ENCODE assay signal across 21 cellular contexts in genomic region chr17:81846743-81847689, GRCh38. TPM values are rescaled to one million over a fixed set of nuclear protein-coding genes. Genes with fewer than 3 reads are reported as not detected.
DNase-seq lines count a peak whose midpoint lies in the region; ATAC-seq, FAIRE-seq and TF ChIP-seq lines count a peak whose summit lies in the region.
"Had no signal": no experiment of that assay in that cellular context is flagged by ENCODE, and none has a peak within 500 bp of the region (broad histone marks: within the 10 kb centered on the region; RNA-seq: fewer than 3 reads in every experiment).

No MANE protein-coding gene starts in this region.

- H3K4me3 ChIP-seq in endothelial cell of umbilical vein (replicated peaks in 1 of 3; ENCODE audit: insufficient read depth in 1 of 3, low read depth in 1 of 3, low read length in 3 of 3) = no peak overlapping the region
- no peak overlapping the region for H3K4me3 ChIP-seq in HepG2 (replicated peaks in 1 of 3; ENCODE audit: insufficient read depth in 1 of 3, low read depth in 2 of 3, low read length in 3 of 3)
- no peak overlapping the region for H3K4me3 ChIP-seq in BE2C (ENCODE audit: low read depth, low read length)

- H4K20me1 ChIP-seq in endothelial cell of umbilical vein (replicated peaks; ENCODE audit: control insufficient read depth, extremely low read depth, insufficient read depth, low read length) (no peaks in the 10 kb centered on the region), HepG2 (ENCODE audit: insufficient read depth, low read length) (peaks cover 6% of the 10 kb centered on the region; the same call in 1 of the 2 replicates)

- H2AFZ ChIP-seq in endothelial cell of umbilical vein (ENCODE audit: low read depth, low read length) (no peak overlapping the region), HepG2 (ENCODE audit: low read length) (no peak overlapping the region)

- POLR2A ChIA-PET in endothelial cell of umbilical vein (lab: Charles Lee) = interaction anchor here (0.7 kb wide), 1 partner anchor 10 kb away, joined by 8 read pairs; no protein-coding TSS in a partner anchor
- POLR2A ChIA-PET in HepG2 (lab: Yijun Ruan, JAX) = interaction anchor here (1.2 kb wide), 1 partner anchor 14 kb away, joined by 4 read pairs; the partner anchor contains the start of gene MCRIP1

- CTCF ChIA-PET in endothelial cell of umbilical vein (lab: Charles Lee) = no interaction called here
- CTCF ChIA-PET in HepG2 (lab: Yijun Ruan, JAX; ENCODE audit: low intra/inter-chr PET ratio, low total read pairs) = no interaction called here

- intact Hi-C loops in endothelial cell of umbilical vein (cut with micrococcal nuclease) (no loop called here), HepG2 (cut with micrococcal nuclease; ENCODE audit: unreplicated experiment) (no loop called here), sciatic nerve (cut with DNase I) (no loop called here)

- ATAC-seq in HepG2 = peak; percentile 2
- no peak for ATAC-seq in sciatic nerve
- ATAC-seq: PC-3 had no signal

- TF ChIP-seq POLR2A in endothelial cell of umbilical vein (IDR thresholded peaks at IDR 0.05; ENCODE audit: low read depth, low read length) (no peak), HepG2 (IDR thresholded peaks at IDR 0.05; ENCODE audit: insufficient read depth in 1 of 2, low read depth in 2 of 2, low read length in 2 of 2) (peak; percentile 18 to 56; a peak in 3 of 4 replicates)

- no peaks in the 10 kb centered on the region for H3K4me1 ChIP-seq in endothelial cell of umbilical vein (ENCODE audit: control insufficient read depth, extremely low read depth, insufficient read depth, low read length)
- no peaks in the 10 kb centered on the region; the same call in 1 of the 2 replicates for H3K4me1 ChIP-seq in HepG2 (ENCODE audit: insufficient read depth, low read length)
- H3K4me1 ChIP-seq in BE2C = no peaks in the 10 kb centered on the region

- no TSS peak for BruUV-seq in endothelial cell of umbilical vein (replicated peaks; lab: Mats Ljungman, UMichigan)
- no TSS peak for BruUV-seq in HepG2 (replicated peaks; lab: Mats Ljungman, UMichigan)

- no peak for TF ChIP-seq CTCF in C4-2B (conservative IDR thresholded peaks at IDR 0.05)
- TF ChIP-seq CTCF in endothelial cell of umbilical vein (IDR thresholded peaks at IDR 0.05; ENCODE audit: extremely low read depth in 1 of 2, insufficient read depth in 1 of 2, low read depth in 1 of 2, low read length in 2 of 2) = no peak
- TF ChIP-seq CTCF in HepG2 (CRISPR knock-in tag; IDR thresholded peaks at IDR 0.05) = no peak
- TF ChIP-seq CTCF in BE2C (IDR thresholded peaks at IDR 0.05; ENCODE audit: low read depth, low read length) = no peak

- H3K79me2 ChIP-seq in endothelial cell of umbilical vein (ENCODE audit: control insufficient read depth, insufficient read depth, low read length) (peaks cover 3% of the 10 kb centered on the region), HepG2 (ENCODE audit: insufficient read depth, low read length) (no peaks in the 10 kb centered on the region)

- dilution Hi-C loops in endothelial cell of umbilical vein (cut with MboI; ENCODE audit: extremely low pct_ligation_motif_present, low sequenced_read_pairs) = no loop called here

- peak; percentile 21; the same call in 1 of the 2 replicates for TF ChIP-seq RAD21 in HepG2 (CRISPR knock-in tag; IDR thresholded peaks at IDR 0.05)

- H3K9me3 ChIP-seq in endothelial cell of umbilical vein (replicated peaks; ENCODE audit: control insufficient read depth, insufficient read depth, low read length) (no peaks in the 10 kb centered on the region), HepG2 (ENCODE audit: low read length) (no peaks in the 10 kb centered on the region), BE2C (no peaks in the 10 kb centered on the region)

- H3K27me3 ChIP-seq in endothelial cell of umbilical vein (ENCODE audit: control insufficient read depth in 2 of 2, insufficient read depth in 2 of 2, low read length in 2 of 2) = no peaks in the 10 kb centered on the region
- H3K27me3 ChIP-seq in HepG2 (ENCODE audit: control insufficient read depth in 1 of 2, insufficient read depth in 2 of 2, low read length in 2 of 2) = no peaks in the 10 kb centered on the region
- H3K27me3 ChIP-seq in BE2C = no peaks in the 10 kb centered on the region

- H3K4me2 ChIP-seq in endothelial cell of umbilical vein (ENCODE audit: insufficient read depth, low read length) = no peak overlapping the region
- no peak overlapping the region for H3K4me2 ChIP-seq in HepG2 (ENCODE audit: low read depth, low read length)
- H3K4me2 ChIP-seq: KMS-11 had no signal

- H3K9me1 ChIP-seq in endothelial cell of umbilical vein (replicated peaks; ENCODE audit: control insufficient read depth, extremely low read depth, insufficient read depth, low read length) = no peaks in the 10 kb centered on the region

- peaks cover 29 to 62% of the 10 kb centered on the region in 2 experiments for H3K36me3 ChIP-seq in endothelial cell of umbilical vein (ENCODE audit: control insufficient read depth in 2 of 2, extremely low read depth in 1 of 2, insufficient read depth in 2 of 2, low read length in 2 of 2)
- H3K36me3 ChIP-seq in HepG2 (replicated peaks in 1 of 2; ENCODE audit: control insufficient read depth in 1 of 2, insufficient read depth in 2 of 2, low read length in 2 of 2) = peaks cover 45 to 73% of the 10 kb centered on the region in 2 experiments
- H3K36me3 ChIP-seq in BE2C = peaks cover 79% of the 10 kb centered on the region

- in situ Hi-C loops in HepG2 (cut with HindIII; ENCODE audit: extremely low pct_ligation_motif_present, low pct_unique_long_range_greater_than_20kb) = no loop called here

- WGBS in HepG2 (ENCODE audit: low lambda C conversion rate) = 92% methylated on average over 20 of the region's 24 CpGs

- no peak overlapping the region for H3K9ac ChIP-seq in endothelial cell of umbilical vein (replicated peaks; ENCODE audit: extremely low read depth, insufficient read depth, low read length)
- H3K9ac ChIP-seq in HepG2 (ENCODE audit: insufficient read depth, low read depth, low read length) = no peak overlapping the region
- H3K9ac ChIP-seq: KMS-11 had no signal

- FAIRE-seq in endothelial cell of umbilical vein (lab: Jason Lieb, UNC) = no peak
- FAIRE-seq in HepG2 (lab: Jason Lieb, UNC) = no peak

- no peak for TF ChIP-seq EP300 in HepG2 (IDR thresholded peaks at IDR 0.05; ENCODE audit: low read depth in 2 of 2, low read length in 2 of 2)
- no peak for TF ChIP-seq EP300 in HepG2 (CRISPR knock-in tag; IDR thresholded peaks at IDR 0.05; ENCODE audit: borderline replicate concordance)

- DNase-seq in RKO (ENCODE audit: low spot score) = peak; percentile 31
- no peak for DNase-seq in endothelial cell of umbilical vein (ENCODE audit: low read depth, low spot score)
- no peak for DNase-seq in HepG2 (ENCODE audit: low spot score)
- DNase-seq in BE2C = no peak
- DNase-seq in AG08395 (ENCODE audit: low spot score) = no peak
- DNase-seq in sciatic nerve (ENCODE audit: low spot score) = no peak
- DNase-seq in activated CD4-positive, alpha-beta T cell treated with anti-CD3 and anti-CD28 coated beads for 4 hours = no peak
- DNase-seq: C1 segment of cervical spinal cord, COR-L47, H9, NCI-H1048, NCI-H146, NCI-H2081 treated with DMSO at 0.1 percent for 48 hours, NCI-H510A, NCI-H774, PC-3 had no signal

- H3K27ac ChIP-seq in C4-2B = peak overlapping the region; percentile 59
- H3K27ac ChIP-seq in endothelial cell of umbilical vein (ENCODE audit: insufficient read depth, low read depth, low read length) = no peak overlapping the region
- no peak overlapping the region for H3K27ac ChIP-seq in HepG2 (ENCODE audit: extremely low read length, insufficient read depth, low read length)
- H3K27ac ChIP-seq: KMS-11 had no signal

RNA-seq across cellular contexts. Expression of gene PPP1R27, which starts 12.2 kb away (rescaled TPM):
- total RNA-seq in endothelial cell of umbilical vein (not detected in 2 replicates), HepG2 (2016; rRNA removed; fragmentation: Illumina TruSeq; extraction: Trizol) (0.69 and 1.00 TPM in 2 replicates), sciatic nerve (not detected)
- polyA plus RNA-seq in endothelial cell of umbilical vein (not detected in 2 replicates), HepG2 (2011; rRNA removed) (0.17 and 0.33 TPM in 2 replicates)
- not detected in 2 replicates for polyA plus RNA-seq in endothelial cell of umbilical vein (2011; cell fraction: cytosol; rRNA removed)
- polyA plus RNA-seq in endothelial cell of umbilical vein (2011; cell fraction: nucleus; rRNA removed) = 0.10 TPM in 1 of 2 replicates, not detected in the other
- polyA plus RNA-seq in endothelial cell of umbilical vein (2012) = not detected in 2 replicates
- not detected in 2 replicates for polyA minus RNA-seq in endothelial cell of umbilical vein
- polyA minus RNA-seq in endothelial cell of umbilical vein (2011; cell fraction: cytosol; rRNA and poly(A)+ RNA removed) = not detected
- not detected in 2 replicates for polyA minus RNA-seq in endothelial cell of umbilical vein (2011; cell fraction: nucleus; rRNA and poly(A)+ RNA removed)
- 0.71 and 2.3 TPM in 2 replicates for total RNA-seq in HepG2 (2016; cell fraction: cytosol; rRNA removed; fragmentation: Illumina TruSeq; extraction: Trizol; ENCODE audit: low read depth)
- 1.3 TPM in 1 of 2 replicates, not detected in the other for total RNA-seq in HepG2 (2016; cell fraction: insoluble cytoplasmic fraction; rRNA removed; fragmentation: Illumina TruSeq; extraction: Trizol)
- 1.00 and 1.2 TPM in 2 replicates for total RNA-seq in HepG2 (2016; cell fraction: membrane; rRNA removed; fragmentation: Illumina TruSeq; extraction: Trizol)
- total RNA-seq in HepG2 (2016; cell fraction: nucleus; rRNA removed; fragmentation: Illumina TruSeq; extraction: Trizol) = 0.91 and 1.8 TPM in 2 replicates
- 0.55 and 1.1 TPM in 2 replicates for polyA plus RNA-seq in HepG2 (2011; cell fraction: cytosol; rRNA removed)
- 1.6 and 2.8 TPM in 2 replicates for polyA plus RNA-seq in HepG2 (2011; cell fraction: nucleus; rRNA removed)
- polyA plus RNA-seq in HepG2 (2012) = 0.34 and 0.52 TPM in 2 replicates
- polyA plus RNA-seq in HepG2 (2016; cell fraction: cytosol; fragmentation: Illumina TruSeq; extraction: Trizol; ENCODE audit: low read depth) = 0.57 and 1.0 TPM in 2 replicates
- polyA plus RNA-seq in HepG2 (2016; cell fraction: insoluble cytoplasmic fraction; fragmentation: Illumina TruSeq; extraction: Trizol; ENCODE audit: low read depth) = 1.7 TPM in 1 of 2 replicates, not detected in the other
- 0.56 TPM in 1 of 2 replicates, not detected in the other for polyA plus RNA-seq in HepG2 (2016; cell fraction: membrane; fragmentation: Illumina TruSeq; extraction: Trizol; ENCODE audit: low read depth)
- polyA plus RNA-seq in HepG2 (2016; cell fraction: nucleus; fragmentation: Illumina TruSeq; extraction: Trizol; ENCODE audit: insufficient read depth, low read depth) = 2.1 TPM in 1 of 2 replicates, not detected in the other
- polyA minus RNA-seq in HepG2 (2011; rRNA and poly(A)+ RNA removed; ENCODE audit: low replicate concordance) = 0.09 and 0.88 TPM in 2 replicates
- polyA minus RNA-seq in HepG2 (2011; cell fraction: cytosol; rRNA and poly(A)+ RNA removed) = not detected in 2 replicates
- polyA minus RNA-seq in HepG2 (2011; cell fraction: nucleus; rRNA and poly(A)+ RNA removed) = 1.9 TPM in 1 of 2 replicates, not detected in the other
- not detected for polyA plus RNA-seq in BE2C (2012; ENCODE audit: insufficient read depth, insufficient read length, low read depth)
- total RNA-seq: A172, MCF 10A, PC-3 had no signal

RNA-seq across cellular contexts. Expression of gene P4HB, which starts 13.3 kb away (rescaled TPM):
- total RNA-seq in endothelial cell of umbilical vein = 872 and 988 TPM in 2 replicates
- 156 and 201 TPM in 2 replicates for polyA plus RNA-seq in endothelial cell of umbilical vein
- polyA plus RNA-seq in endothelial cell of umbilical vein (2011; cell fraction: cytosol; rRNA removed) = 267 and 311 TPM in 2 replicates
- 226 and 268 TPM in 2 replicates for polyA plus RNA-seq in endothelial cell of umbilical vein (2011; cell fraction: nucleus; rRNA removed)
- polyA plus RNA-seq in endothelial cell of umbilical vein (2012) = 1,187 and 1,248 TPM in 2 replicates
- 283 and 318 TPM in 2 replicates for polyA minus RNA-seq in endothelial cell of umbilical vein
- polyA minus RNA-seq in endothelial cell of umbilical vein (2011; cell fraction: cytosol; rRNA and poly(A)+ RNA removed) = 90.5 TPM
- 199 and 203 TPM in 2 replicates for polyA minus RNA-seq in endothelial cell of umbilical vein (2011; cell fraction: nucleus; rRNA and poly(A)+ RNA removed)
- 337 and 782 TPM in 2 replicates for total RNA-seq in HepG2 (2016; rRNA removed; fragmentation: Illumina TruSeq; extraction: Trizol)
- 162 and 167 TPM in 2 replicates for total RNA-seq in HepG2 (2016; cell fraction: cytosol; rRNA removed; fragmentation: Illumina TruSeq; extraction: Trizol; ENCODE audit: low read depth)
- 282 and 813 TPM in 2 replicates for total RNA-seq in HepG2 (2016; cell fraction: insoluble cytoplasmic fraction; rRNA removed; fragmentation: Illumina TruSeq; extraction: Trizol)
- total RNA-seq in HepG2 (2016; cell fraction: membrane; rRNA removed; fragmentation: Illumina TruSeq; extraction: Trizol) = 299 and 300 TPM in 2 replicates
- total RNA-seq in HepG2 (2016; cell fraction: nucleus; rRNA removed; fragmentation: Illumina TruSeq; extraction: Trizol) = 801 and 884 TPM in 2 replicates
- 181 and 185 TPM in 2 replicates for polyA plus RNA-seq in HepG2 (2011; rRNA removed)
- 150 and 176 TPM in 2 replicates for polyA plus RNA-seq in HepG2 (2011; cell fraction: cytosol; rRNA removed)
- polyA plus RNA-seq in HepG2 (2011; cell fraction: nucleus; rRNA removed) = 517 and 557 TPM in 2 replicates
- polyA plus RNA-seq in HepG2 (2012) = 1,462 and 1,524 TPM in 2 replicates
- 236 TPM in 2 replicates for polyA plus RNA-seq in HepG2 (2016; cell fraction: cytosol; fragmentation: Illumina TruSeq; extraction: Trizol; ENCODE audit: low read depth)
- 494 and 566 TPM in 2 replicates for polyA plus RNA-seq in HepG2 (2016; cell fraction: insoluble cytoplasmic fraction; fragmentation: Illumina TruSeq; extraction: Trizol; ENCODE audit: low read depth)
- 378 and 399 TPM in 2 replicates for polyA plus RNA-seq in HepG2 (2016; cell fraction: membrane; fragmentation: Illumina TruSeq; extraction: Trizol; ENCODE audit: low read depth)
- 2,290 and 2,428 TPM in 2 replicates for polyA plus RNA-seq in HepG2 (2016; cell fraction: nucleus; fragmentation: Illumina TruSeq; extraction: Trizol; ENCODE audit: insufficient read depth, low read depth)
- polyA minus RNA-seq in HepG2 (2011; rRNA and poly(A)+ RNA removed; ENCODE audit: low replicate concordance) = 90.8 and 213 TPM in 2 replicates
- polyA minus RNA-seq in HepG2 (2011; cell fraction: cytosol; rRNA and poly(A)+ RNA removed) = 303 and 378 TPM in 2 replicates
- polyA minus RNA-seq in HepG2 (2011; cell fraction: nucleus; rRNA and poly(A)+ RNA removed) = 250 and 278 TPM in 2 replicates
- 890 TPM for polyA plus RNA-seq in BE2C (2012; ENCODE audit: insufficient read depth, insufficient read length, low read depth)
- total RNA-seq in sciatic nerve = 248 TPM

RNA-seq across cellular contexts. Expression of gene MCRIP1, which starts 13.9 kb away (rescaled TPM):
- 121 and 129 TPM in 2 replicates for total RNA-seq in endothelial cell of umbilical vein
- polyA plus RNA-seq in endothelial cell of umbilical vein = 205 and 281 TPM in 2 replicates
- polyA plus RNA-seq in endothelial cell of umbilical vein (2011; cell fraction: cytosol; rRNA removed) = 103 and 155 TPM in 2 replicates
- polyA plus RNA-seq in endothelial cell of umbilical vein (2011; cell fraction: nucleus; rRNA removed) = 72.8 and 85.4 TPM in 2 replicates
- polyA plus RNA-seq in endothelial cell of umbilical vein (2012) = 64.1 and 103 TPM in 2 replicates
- polyA minus RNA-seq in endothelial cell of umbilical vein = 25.0 and 30.4 TPM in 2 replicates
- polyA minus RNA-seq in endothelial cell of umbilical vein (2011; cell fraction: cytosol; rRNA and poly(A)+ RNA removed) = 3.6 TPM
- 11.7 and 17.3 TPM in 2 replicates for polyA minus RNA-seq in endothelial cell of umbilical vein (2011; cell fraction: nucleus; rRNA and poly(A)+ RNA removed)
- 76.1 and 84.9 TPM in 2 replicates for total RNA-seq in HepG2 (2016; rRNA removed; fragmentation: Illumina TruSeq; extraction: Trizol)
- 74.8 and 93.7 TPM in 2 replicates for total RNA-seq in HepG2 (2016; cell fraction: cytosol; rRNA removed; fragmentation: Illumina TruSeq; extraction: Trizol; ENCODE audit: low read depth)
- 73.6 and 90.1 TPM in 2 replicates for total RNA-seq in HepG2 (2016; cell fraction: insoluble cytoplasmic fraction; rRNA removed; fragmentation: Illumina TruSeq; extraction: Trizol)
- total RNA-seq in HepG2 (2016; cell fraction: membrane; rRNA removed; fragmentation: Illumina TruSeq; extraction: Trizol) = 97.9 and 116 TPM in 2 replicates
- 29.3 and 32.8 TPM in 2 replicates for total RNA-seq in HepG2 (2016; cell fraction: nucleus; rRNA removed; fragmentation: Illumina TruSeq; extraction: Trizol)
- polyA plus RNA-seq in HepG2 (2011; rRNA removed) = 79.7 and 113 TPM in 2 replicates
- polyA plus RNA-seq in HepG2 (2011; cell fraction: cytosol; rRNA removed) = 95.7 and 150 TPM in 2 replicates
- 122 and 140 TPM in 2 replicates for polyA plus RNA-seq in HepG2 (2011; cell fraction: nucleus; rRNA removed)
- polyA plus RNA-seq in HepG2 (2012) = 44.7 and 56.7 TPM in 2 replicates
- 77.4 and 92.8 TPM in 2 replicates for polyA plus RNA-seq in HepG2 (2016; cell fraction: cytosol; fragmentation: Illumina TruSeq; extraction: Trizol; ENCODE audit: low read depth)
- polyA plus RNA-seq in HepG2 (2016; cell fraction: insoluble cytoplasmic fraction; fragmentation: Illumina TruSeq; extraction: Trizol; ENCODE audit: low read depth) = 75.3 and 82.0 TPM in 2 replicates
- 86.8 and 108 TPM in 2 replicates for polyA plus RNA-seq in HepG2 (2016; cell fraction: membrane; fragmentation: Illumina TruSeq; extraction: Trizol; ENCODE audit: low read depth)
- 63.7 and 68.1 TPM in 2 replicates for polyA plus RNA-seq in HepG2 (2016; cell fraction: nucleus; fragmentation: Illumina TruSeq; extraction: Trizol; ENCODE audit: insufficient read depth, low read depth)
- 1.6 and 50.7 TPM in 2 replicates for polyA minus RNA-seq in HepG2 (2011; rRNA and poly(A)+ RNA removed; ENCODE audit: low replicate concordance)
- 39.9 and 44.0 TPM in 2 replicates for polyA minus RNA-seq in HepG2 (2011; cell fraction: cytosol; rRNA and poly(A)+ RNA removed)
- 12.4 and 13.7 TPM in 2 replicates for polyA minus RNA-seq in HepG2 (2011; cell fraction: nucleus; rRNA and poly(A)+ RNA removed)
- polyA plus RNA-seq in BE2C (2012; ENCODE audit: insufficient read depth, insufficient read length, low read depth) = 410 TPM
- total RNA-seq in sciatic nerve = 91.5 TPM

RNA-seq across cellular contexts. Expression of gene ARHGDIA, which starts 24.1 kb away (rescaled TPM):
- 617 and 645 TPM in 2 replicates for total RNA-seq in endothelial cell of umbilical vein
- 358 and 487 TPM in 2 replicates for polyA plus RNA-seq in endothelial cell of umbilical vein
- polyA plus RNA-seq in endothelial cell of umbilical vein (2011; cell fraction: cytosol; rRNA removed) = 204 and 238 TPM in 2 replicates
- 287 and 328 TPM in 2 replicates for polyA plus RNA-seq in endothelial cell of umbilical vein (2011; cell fraction: nucleus; rRNA removed)
- 413 and 718 TPM in 2 replicates for polyA plus RNA-seq in endothelial cell of umbilical vein (2012)
- 53.7 and 74.5 TPM in 2 replicates for polyA minus RNA-seq in endothelial cell of umbilical vein
- polyA minus RNA-seq in endothelial cell of umbilical vein (2011; cell fraction: cytosol; rRNA and poly(A)+ RNA removed) = 92.8 TPM
- polyA minus RNA-seq in endothelial cell of umbilical vein (2011; cell fraction: nucleus; rRNA and poly(A)+ RNA removed) = 59.1 and 110 TPM in 2 replicates
- total RNA-seq in HepG2 (2016; rRNA removed; fragmentation: Illumina TruSeq; extraction: Trizol) = 64.0 and 120 TPM in 2 replicates
- 25.7 and 26.7 TPM in 2 replicates for total RNA-seq in HepG2 (2016; cell fraction: cytosol; rRNA removed; fragmentation: Illumina TruSeq; extraction: Trizol; ENCODE audit: low read depth)
- total RNA-seq in HepG2 (2016; cell fraction: insoluble cytoplasmic fraction; rRNA removed; fragmentation: Illumina TruSeq; extraction: Trizol) = 73.7 and 111 TPM in 2 replicates
- 68.1 and 73.5 TPM in 2 replicates for total RNA-seq in HepG2 (2016; cell fraction: membrane; rRNA removed; fragmentation: Illumina TruSeq; extraction: Trizol)
- total RNA-seq in HepG2 (2016; cell fraction: nucleus; rRNA removed; fragmentation: Illumina TruSeq; extraction: Trizol) = 66.3 and 84.1 TPM in 2 replicates
- 40.0 and 52.1 TPM in 2 replicates for polyA plus RNA-seq in HepG2 (2011; rRNA removed)
- 61.3 and 96.2 TPM in 2 replicates for polyA plus RNA-seq in HepG2 (2011; cell fraction: cytosol; rRNA removed)
- polyA plus RNA-seq in HepG2 (2011; cell fraction: nucleus; rRNA removed) = 174 and 191 TPM in 2 replicates
- polyA plus RNA-seq in HepG2 (2012) = 159 and 169 TPM in 2 replicates
- 89.7 and 102 TPM in 2 replicates for polyA plus RNA-seq in HepG2 (2016; cell fraction: cytosol; fragmentation: Illumina TruSeq; extraction: Trizol; ENCODE audit: low read depth)
- polyA plus RNA-seq in HepG2 (2016; cell fraction: insoluble cytoplasmic fraction; fragmentation: Illumina TruSeq; extraction: Trizol; ENCODE audit: low read depth) = 221 and 287 TPM in 2 replicates
- polyA plus RNA-seq in HepG2 (2016; cell fraction: membrane; fragmentation: Illumina TruSeq; extraction: Trizol; ENCODE audit: low read depth) = 171 and 188 TPM in 2 replicates
- 248 and 249 TPM in 2 replicates for polyA plus RNA-seq in HepG2 (2016; cell fraction: nucleus; fragmentation: Illumina TruSeq; extraction: Trizol; ENCODE audit: insufficient read depth, low read depth)
- 35.7 and 46.7 TPM in 2 replicates for polyA minus RNA-seq in HepG2 (2011; rRNA and poly(A)+ RNA removed; ENCODE audit: low replicate concordance)
- polyA minus RNA-seq in HepG2 (2011; cell fraction: cytosol; rRNA and poly(A)+ RNA removed) = 54.0 and 54.8 TPM in 2 replicates
- polyA minus RNA-seq in HepG2 (2011; cell fraction: nucleus; rRNA and poly(A)+ RNA removed) = 52.7 and 57.6 TPM in 2 replicates
- 2,008 TPM for polyA plus RNA-seq in BE2C (2012; ENCODE audit: insufficient read depth, insufficient read length, low read depth)
- total RNA-seq in sciatic nerve = 387 TPM

RNA-seq across cellular contexts. Expression of gene GCGR, which starts 43.1 kb away (rescaled TPM):
- not detected in 2 replicates for total RNA-seq in endothelial cell of umbilical vein
- polyA plus RNA-seq in endothelial cell of umbilical vein = not detected in 2 replicates
- polyA plus RNA-seq in endothelial cell of umbilical vein (2011; cell fraction: cytosol; rRNA removed) = not detected in 2 replicates
- polyA plus RNA-seq in endothelial cell of umbilical vein (2011; cell fraction: nucleus; rRNA removed) = 0.15 and 0.16 TPM in 2 replicates
- not detected in 2 replicates for polyA plus RNA-seq in endothelial cell of umbilical vein (2012)
- not detected in 2 replicates for polyA minus RNA-seq in endothelial cell of umbilical vein
- not detected for polyA minus RNA-seq in endothelial cell of umbilical vein (2011; cell fraction: cytosol; rRNA and poly(A)+ RNA removed)
- not detected in 2 replicates for polyA minus RNA-seq in endothelial cell of umbilical vein (2011; cell fraction: nucleus; rRNA and poly(A)+ RNA removed)
- 0.13 TPM in 1 of 2 replicates, not detected in the other for total RNA-seq in HepG2 (2016; rRNA removed; fragmentation: Illumina TruSeq; extraction: Trizol)
- not detected in 2 replicates for total RNA-seq in HepG2 (2016; cell fraction: cytosol; rRNA removed; fragmentation: Illumina TruSeq; extraction: Trizol; ENCODE audit: low read depth)
- 0.15 TPM in 1 of 2 replicates, not detected in the other for total RNA-seq in HepG2 (2016; cell fraction: insoluble cytoplasmic fraction; rRNA removed; fragmentation: Illumina TruSeq; extraction: Trizol)
- total RNA-seq in HepG2 (2016; cell fraction: membrane; rRNA removed; fragmentation: Illumina TruSeq; extraction: Trizol) = not detected in 2 replicates
- 0.31 TPM in 1 of 2 replicates, not detected in the other for total RNA-seq in HepG2 (2016; cell fraction: nucleus; rRNA removed; fragmentation: Illumina TruSeq; extraction: Trizol)
- 0.04 and 0.27 TPM in 2 replicates for polyA plus RNA-seq in HepG2 (2011; rRNA removed)
- polyA plus RNA-seq in HepG2 (2011; cell fraction: cytosol; rRNA removed) = 0.10 and 0.12 TPM in 2 replicates
- polyA plus RNA-seq in HepG2 (2011; cell fraction: nucleus; rRNA removed) = 4.7 and 5.5 TPM in 2 replicates
- 0.07 and 0.27 TPM in 2 replicates for polyA plus RNA-seq in HepG2 (2012)
- polyA plus RNA-seq in HepG2 (2016; cell fraction: cytosol; fragmentation: Illumina TruSeq; extraction: Trizol; ENCODE audit: low read depth) = not detected in 2 replicates
- not detected in 2 replicates for polyA plus RNA-seq in HepG2 (2016; cell fraction: insoluble cytoplasmic fraction; fragmentation: Illumina TruSeq; extraction: Trizol; ENCODE audit: low read depth)
- not detected in 2 replicates for polyA plus RNA-seq in HepG2 (2016; cell fraction: membrane; fragmentation: Illumina TruSeq; extraction: Trizol; ENCODE audit: low read depth)
- polyA plus RNA-seq in HepG2 (2016; cell fraction: nucleus; fragmentation: Illumina TruSeq; extraction: Trizol; ENCODE audit: insufficient read depth, low read depth) = 0.31 and 0.60 TPM in 2 replicates
- polyA minus RNA-seq in HepG2 (2011; rRNA and poly(A)+ RNA removed; ENCODE audit: low replicate concordance) = 0.14 and 0.26 TPM in 2 replicates
- polyA minus RNA-seq in HepG2 (2011; cell fraction: cytosol; rRNA and poly(A)+ RNA removed) = not detected in 2 replicates
- polyA minus RNA-seq in HepG2 (2011; cell fraction: nucleus; rRNA and poly(A)+ RNA removed) = 0.52 and 0.87 TPM in 2 replicates
- polyA plus RNA-seq in BE2C (2012; ENCODE audit: insufficient read depth, insufficient read length, low read depth) = not detected
- 7.8 TPM for total RNA-seq in sciatic nerve
- total RNA-seq: A172, MCF 10A, SK-MEL-5 had no signal
